1 cellular context compared by ENCODE assay signal in the genomic region with DNA sequence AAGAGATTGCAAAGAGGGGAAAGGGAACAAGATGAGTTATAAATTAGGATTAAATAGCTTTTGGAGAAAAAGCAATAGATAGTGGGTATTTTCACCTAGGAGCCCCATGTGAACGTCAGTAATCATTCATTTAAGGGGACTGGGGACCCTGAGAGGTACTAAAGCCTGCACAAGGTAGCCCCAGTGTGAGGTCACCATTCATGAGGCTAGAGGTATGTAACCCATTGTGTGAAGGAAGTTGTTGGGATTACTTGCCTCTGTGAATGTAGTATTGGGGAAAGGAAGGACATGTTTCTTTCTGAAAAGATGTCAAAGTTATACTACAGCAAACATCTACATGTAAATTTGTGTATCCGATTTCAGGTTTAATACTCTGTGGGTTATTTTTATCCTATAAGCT.
TF ChIP-seq lines count a peak whose summit lies in the region.

No MANE protein-coding gene starts in this region.

TF ChIP-seq in GM23338, 12 proteins besides CTCF, POLR2A, EP300 and RAD21:
- TF ChIP-seq, protein P1, sequence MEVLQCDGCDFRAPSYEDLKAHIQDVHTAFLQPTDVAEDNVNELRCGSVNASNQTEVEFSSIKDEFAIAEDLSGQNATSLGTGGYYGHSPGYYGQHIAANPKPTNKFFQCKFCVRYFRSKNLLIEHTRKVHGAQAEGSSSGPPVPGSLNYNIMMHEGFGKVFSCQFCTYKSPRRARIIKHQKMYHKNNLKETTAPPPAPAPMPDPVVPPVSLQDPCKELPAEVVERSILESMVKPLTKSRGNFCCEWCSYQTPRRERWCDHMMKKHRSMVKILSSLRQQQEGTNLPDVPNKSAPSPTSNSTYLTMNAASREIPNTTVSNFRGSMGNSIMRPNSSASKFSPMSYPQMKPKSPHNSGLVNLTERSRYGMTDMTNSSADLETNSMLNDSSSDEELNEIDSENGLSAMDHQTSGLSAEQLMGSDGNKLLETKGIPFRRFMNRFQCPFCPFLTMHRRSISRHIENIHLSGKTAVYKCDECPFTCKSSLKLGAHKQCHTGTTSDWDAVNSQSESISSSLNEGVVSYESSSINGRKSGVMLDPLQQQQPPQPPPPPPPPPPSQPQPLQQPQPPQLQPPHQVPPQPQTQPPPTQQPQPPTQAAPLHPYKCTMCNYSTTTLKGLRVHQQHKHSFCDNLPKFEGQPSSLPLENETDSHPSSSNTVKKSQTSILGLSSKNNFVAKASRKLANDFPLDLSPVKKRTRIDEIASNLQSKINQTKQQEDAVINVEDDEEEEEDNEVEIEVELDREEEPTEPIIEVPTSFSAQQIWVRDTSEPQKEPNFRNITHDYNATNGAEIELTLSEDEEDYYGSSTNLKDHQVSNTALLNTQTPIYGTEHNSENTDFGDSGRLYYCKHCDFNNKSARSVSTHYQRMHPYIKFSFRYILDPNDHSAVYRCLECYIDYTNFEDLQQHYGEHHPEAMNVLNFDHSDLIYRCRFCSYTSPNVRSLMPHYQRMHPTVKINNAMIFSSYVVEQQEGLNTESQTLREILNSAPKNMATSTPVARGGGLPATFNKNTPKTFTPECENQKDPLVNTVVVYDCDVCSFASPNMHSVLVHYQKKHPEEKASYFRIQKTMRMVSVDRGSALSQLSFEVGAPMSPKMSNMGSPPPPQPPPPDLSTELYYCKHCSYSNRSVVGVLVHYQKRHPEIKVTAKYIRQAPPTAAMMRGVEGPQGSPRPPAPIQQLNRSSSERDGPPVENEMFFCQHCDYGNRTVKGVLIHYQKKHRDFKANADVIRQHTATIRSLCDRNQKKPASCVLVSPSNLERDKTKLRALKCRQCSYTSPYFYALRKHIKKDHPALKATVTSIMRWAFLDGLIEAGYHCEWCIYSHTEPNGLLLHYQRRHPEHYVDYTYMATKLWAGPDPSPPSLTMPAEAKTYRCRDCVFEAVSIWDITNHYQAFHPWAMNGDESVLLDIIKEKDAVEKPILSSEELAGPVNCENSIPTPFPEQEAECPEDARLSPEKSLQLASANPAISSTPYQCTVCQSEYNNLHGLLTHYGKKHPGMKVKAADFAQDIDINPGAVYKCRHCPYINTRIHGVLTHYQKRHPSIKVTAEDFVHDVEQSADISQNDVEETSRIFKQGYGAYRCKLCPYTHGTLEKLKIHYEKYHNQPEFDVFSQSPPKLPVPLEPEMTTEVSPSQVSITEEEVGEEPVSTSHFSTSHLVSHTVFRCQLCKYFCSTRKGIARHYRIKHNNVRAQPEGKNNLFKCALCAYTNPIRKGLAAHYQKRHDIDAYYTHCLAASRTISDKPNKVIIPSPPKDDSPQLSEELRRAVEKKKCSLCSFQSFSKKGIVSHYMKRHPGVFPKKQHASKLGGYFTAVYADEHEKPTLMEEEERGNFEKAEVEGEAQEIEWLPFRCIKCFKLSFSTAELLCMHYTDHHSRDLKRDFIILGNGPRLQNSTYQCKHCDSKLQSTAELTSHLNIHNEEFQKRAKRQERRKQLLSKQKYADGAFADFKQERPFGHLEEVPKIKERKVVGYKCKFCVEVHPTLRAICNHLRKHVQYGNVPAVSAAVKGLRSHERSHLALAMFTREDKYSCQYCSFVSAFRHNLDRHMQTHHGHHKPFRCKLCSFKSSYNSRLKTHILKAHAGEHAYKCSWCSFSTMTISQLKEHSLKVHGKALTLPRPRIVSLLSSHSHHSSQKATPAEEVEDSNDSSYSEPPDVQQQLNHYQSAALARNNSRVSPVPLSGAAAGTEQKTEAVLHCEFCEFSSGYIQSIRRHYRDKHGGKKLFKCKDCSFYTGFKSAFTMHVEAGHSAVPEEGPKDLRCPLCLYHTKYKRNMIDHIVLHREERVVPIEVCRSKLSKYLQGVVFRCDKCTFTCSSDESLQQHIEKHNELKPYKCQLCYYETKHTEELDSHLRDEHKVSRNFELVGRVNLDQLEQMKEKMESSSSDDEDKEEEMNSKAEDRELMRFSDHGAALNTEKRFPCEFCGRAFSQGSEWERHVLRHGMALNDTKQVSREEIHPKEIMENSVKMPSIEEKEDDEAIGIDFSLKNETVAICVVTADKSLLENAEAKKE (CRISPR knock-in tag; IDR thresholded peaks at IDR 0.05): no peak
- TF ChIP-seq ZNF114 (CRISPR knock-in tag; IDR thresholded peaks at IDR 0.05) (no peak), EZH2 (IDR thresholded peaks at IDR 0.05; ENCODE audit: low read depth, unreplicated experiment) (no peak), NANOG (IDR thresholded peaks at IDR 0.05; ENCODE audit: borderline replicate concordance) (no peak), ZNF331 (CRISPR knock-in tag; IDR thresholded peaks at IDR 0.05; ENCODE audit: low read depth) (no peak), EZH2phosphoT487 (IDR thresholded peaks at IDR 0.05; ENCODE audit: unreplicated experiment) (no peak), POLR2AphosphoS5 (IDR thresholded peaks at IDR 0.05; ENCODE audit: low read depth) (no peak), JUNB (IDR thresholded peaks at IDR 0.05; ENCODE audit: unreplicated experiment) (no peak), CREB1 (CRISPR knock-in tag; IDR thresholded peaks at IDR 0.05; ENCODE audit: low read depth) (no peak)
